In the genomic region with DNA sequence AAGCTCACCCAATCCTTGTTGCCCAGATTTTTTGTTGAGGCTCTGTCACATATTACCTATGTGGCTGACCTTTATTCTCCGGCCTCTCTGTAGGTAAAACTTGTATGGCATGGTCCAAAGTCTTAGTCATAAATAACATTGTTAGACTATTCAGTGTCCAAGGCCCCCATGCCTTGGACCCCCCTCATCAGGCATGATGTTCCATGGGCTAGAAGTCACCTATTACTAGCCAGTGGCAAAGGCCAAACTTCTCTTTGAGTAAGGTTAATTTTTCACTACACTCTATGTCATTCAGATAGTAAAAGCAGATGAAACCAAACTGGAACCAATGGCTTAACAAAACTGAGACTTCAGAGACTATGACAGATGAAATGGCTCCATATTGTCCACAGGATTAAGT, we compare ENCODE assay signal across 30 cellular contexts.
"Had no signal": no experiment of that assay in that cellular context is flagged by ENCODE, and none has a peak within 500 bp of the region (broad histone marks: within the 10 kb centered on the region; RNA-seq: fewer than 3 reads in every experiment).

No MANE protein-coding gene starts in this region.

- H3K36me3 Mint-ChIP-seq: mesothelial cell of epicardium; natural killer cell; neural progenitor cell; stimulated activated effector memory CD8-positive, alpha-beta T cell treated with anti-CD3 and anti-CD28 coated beads, Interleukin-12 subunit alpha, Interleukin-12 subunit beta, amount 100 ng/mL, for 72 hours had no signal

- H3K4me3 Mint-ChIP-seq: immature natural killer cell; mesothelial cell of epicardium; naive B cell; natural killer cell; nephron progenitor cell; neural progenitor cell; stimulated activated effector memory CD8-positive, alpha-beta T cell treated with anti-CD3 and anti-CD28 coated beads, Interleukin-12 subunit alpha, Interleukin-12 subunit beta, amount 100 ng/mL, for 72 hours; stimulated activated naive CD8-positive, alpha-beta T cell treated with anti-CD3 and anti-CD28 coated beads, Interleukin-15, Interleukin-2, amounts not matched to agents 100 ng/mL and 50 ng/mL, for 24 hours had no signal

- H3K4me1 ChIP-seq: left lung, lower lobe of right lung, neural progenitor cell, parathyroid adenoma, psoas muscle, sigmoid colon, spleen, suprapubic skin, tibial artery, upper lobe of right lung had no signal

- DNase-seq: hypothalamus; immature natural killer cell; left lung; lower lobe of right lung; mammary epithelial cell; mesenchymal stem cell; naive B cell; natural killer cell; nephron progenitor cell; occipital lobe; psoas muscle; right cardiac atrium; sigmoid colon; small intestine; spleen; stimulated activated CD4-positive, alpha-beta T cell treated with anti-CD3 and anti-CD28 coated beads, Interleukin-4, amount 100 ng/mL, for 24 hours; stimulated activated naive CD4-positive, alpha-beta T cell; tibial artery; trophoblast cell; upper lobe of right lung had no signal

- H3K9me3 ChIP-seq: lower lobe of right lung, neutrophil, sigmoid colon, suprapubic skin, thoracic aorta, tibial artery, upper lobe of right lung had no signal

- ATAC-seq: left lung; lower lobe of right lung; natural killer cell; psoas muscle; right cardiac atrium; stimulated activated effector memory CD8-positive, alpha-beta T cell treated with anti-CD3 and anti-CD28 coated beads, Interleukin-12 subunit alpha, Interleukin-12 subunit beta, amount 100 ng/mL, for 72 hours; upper lobe of right lung had no signal

- H3K27me3 Mint-ChIP-seq: naive B cell; stimulated activated naive CD8-positive, alpha-beta T cell treated with anti-CD3 and anti-CD28 coated beads, Interleukin-15, Interleukin-2, amounts not matched to agents 100 ng/mL and 50 ng/mL, for 24 hours had no signal

- H3K4me1 Mint-ChIP-seq: mesothelial cell of epicardium; nephron progenitor cell; stimulated activated effector memory CD8-positive, alpha-beta T cell treated with anti-CD3 and anti-CD28 coated beads, Interleukin-12 subunit alpha, Interleukin-12 subunit beta, amount 100 ng/mL, for 72 hours had no signal

- H3K4me3 ChIP-seq: left lung, lower lobe of right lung, neural progenitor cell, psoas muscle, sigmoid colon, spleen, suprapubic skin, thoracic aorta, tibial artery, upper lobe of right lung had no signal

- H3K27ac ChIP-seq: left lung, lower lobe of right lung, neural progenitor cell, neutrophil, parathyroid adenoma, psoas muscle, sigmoid colon, spleen, suprapubic skin, thoracic aorta, tibial artery, upper lobe of right lung had no signal

- H3K9ac ChIP-seq: neural progenitor cell, parathyroid adenoma had no signal

- H3K27ac Mint-ChIP-seq: mesothelial cell of epicardium; natural killer cell; nephron progenitor cell; neural progenitor cell; stimulated activated effector memory CD8-positive, alpha-beta T cell treated with anti-CD3 and anti-CD28 coated beads, Interleukin-12 subunit alpha, Interleukin-12 subunit beta, amount 100 ng/mL, for 72 hours; stimulated activated naive CD8-positive, alpha-beta T cell treated with anti-CD3 and anti-CD28 coated beads, Interleukin-15, Interleukin-2, amounts not matched to agents 100 ng/mL and 50 ng/mL, for 24 hours had no signal

- FAIRE-seq: islet of Langerhans, small intestine, urothelium cell line had no signal

- H3K36me3 ChIP-seq: left lung, lower lobe of right lung, neural progenitor cell, neutrophil, sigmoid colon, spleen, suprapubic skin, thoracic aorta, tibial artery, upper lobe of right lung had no signal
